Comparison of ENCODE assay signal across 13 cellular contexts in genomic region chr20:25280574-25281535, GRCh38. TPM values are rescaled to one million over a fixed set of nuclear protein-coding genes. Genes with fewer than 3 reads are reported as not detected.
DNase-seq lines count a peak whose midpoint lies in the region; ATAC-seq and TF ChIP-seq lines count a peak whose summit lies in the region.
"Had no signal": no experiment of that assay in that cellular context is flagged by ENCODE, and none has a peak within 500 bp of the region (broad histone marks: within the 10 kb centered on the region; RNA-seq: fewer than 3 reads in every experiment).

No MANE protein-coding gene starts in this region.

- no peak overlapping the region for H3K23ac ChIP-seq in neuronal stem cell (ENCODE audit: low read depth, low read length, poor library complexity)

- H3K27me3 Mint-ChIP-seq in activated naive CD8-positive, alpha-beta T cell treated with anti-CD3 and anti-CD28 coated beads, Interleukin-2, amount 10 ng/mL, durations not matched to agents 7 days and 5 days = no peaks in the 10 kb centered on the region
- no peaks in the 10 kb centered on the region for H3K27me3 Mint-ChIP-seq in activated naive CD8-positive, alpha-beta T cell treated with anti-CD3 and anti-CD28 coated beads, Interleukin-2, amount 50 U/mL, for 24 hours

- H3K4me2 ChIP-seq in neuronal stem cell (ENCODE audit: insufficient read depth, low read length, poor library complexity, severe bottlenecking) = no peak overlapping the region

- H2BK12ac ChIP-seq in neuronal stem cell (ENCODE audit: low read length) = no peak overlapping the region

- no peak overlapping the region for H3K14ac ChIP-seq in neuronal stem cell (ENCODE audit: low read length)

- peaks cover 78 to 100% of the 10 kb centered on the region in 2 donors for H3K36me3 ChIP-seq in neuronal stem cell (replicated peaks in 1 of 2; ENCODE audit: control insufficient read depth in 2 of 2, insufficient read depth in 2 of 2, low read length in 2 of 2)
- H3K36me3 ChIP-seq in uterus = no peaks in the 10 kb centered on the region

- H3K4me1 ChIP-seq in neuronal stem cell (ENCODE audit: control insufficient read depth in 2 of 2, insufficient read depth in 1 of 2, low read depth in 1 of 2, low read length in 2 of 2) (no peaks in the 10 kb centered on the region), uterus (no peaks in the 10 kb centered on the region)
- H3K4me1 ChIP-seq: upper lobe of left lung had no signal

- no peak overlapping the region for H3K4me3 ChIP-seq in neuronal stem cell (ENCODE audit: low read length in 2 of 2)
- H3K4me3 ChIP-seq in uterus = no peak overlapping the region
- H3K4me3 ChIP-seq: upper lobe of left lung had no signal

- no peaks in the 10 kb centered on the region for H3K27me3 ChIP-seq in neuronal stem cell (ENCODE audit: control insufficient read depth in 3 of 3, insufficient read depth in 3 of 3, low read depth in 1 of 3, low read length in 3 of 3)
- H3K27me3 ChIP-seq in uterus = no peaks in the 10 kb centered on the region
- H3K27me3 ChIP-seq: upper lobe of left lung had no signal

- H3K4me3 Mint-ChIP-seq in activated naive CD8-positive, alpha-beta T cell treated with anti-CD3 and anti-CD28 coated beads, Interleukin-2, amount 10 ng/mL, durations not matched to agents 7 days and 5 days = no peak overlapping the region
- H3K4me3 Mint-ChIP-seq in activated naive CD8-positive, alpha-beta T cell treated with anti-CD3 and anti-CD28 coated beads, Interleukin-2, amount 50 U/mL, for 24 hours = no peak overlapping the region
- H3K4me3 Mint-ChIP-seq: nephron progenitor cell had no signal

- no peak overlapping the region for H3K27ac Mint-ChIP-seq in activated naive CD8-positive, alpha-beta T cell treated with anti-CD3 and anti-CD28 coated beads, Interleukin-2, amount 10 ng/mL, durations not matched to agents 7 days and 5 days
- H3K27ac Mint-ChIP-seq in activated naive CD8-positive, alpha-beta T cell treated with anti-CD3 and anti-CD28 coated beads, Interleukin-2, amount 50 U/mL, for 24 hours = no peak overlapping the region
- H3K27ac Mint-ChIP-seq: nephron progenitor cell had no signal

- no peak for ATAC-seq in activated naive CD8-positive, alpha-beta T cell treated with anti-CD3 and anti-CD28 coated beads, Interleukin-2, amount 10 ng/mL, durations not matched to agents 7 days and 5 days (ENCODE audit: low read depth)
- no peak for ATAC-seq in activated naive CD8-positive, alpha-beta T cell treated with anti-CD3 and anti-CD28 coated beads, Interleukin-2, amount 50 U/mL, for 24 hours
- ATAC-seq in HG03025 (IDR thresholded peaks at IDR 0.05; ENCODE audit: low FRiP score, unreplicated experiment) = no peak
- ATAC-seq: activated CD4-positive, CD25-positive, alpha-beta regulatory T cell treated with anti-CD3 and anti-CD28 coated beads, Interleukin-2, amount 50 U/mL, for 24 hours had no signal

- no CpG with 5 or more reads among the region's 33 CpGs for WGBS in neuronal stem cell (ENCODE audit: extremely low coverage in 2 of 2, insufficient read length in 2 of 2, insufficient replicate concordance in 1 of 2), 2 donors

- peak overlapping the region; percentile 48 for H3K18ac ChIP-seq in neuronal stem cell (ENCODE audit: low read length)

- no peak overlapping the region for H2BK120ac ChIP-seq in neuronal stem cell (ENCODE audit: low read depth, low read length)

- H3K4me1 Mint-ChIP-seq in activated naive CD8-positive, alpha-beta T cell treated with anti-CD3 and anti-CD28 coated beads, Interleukin-2, amount 10 ng/mL, durations not matched to agents 7 days and 5 days = no peaks in the 10 kb centered on the region
- H3K4me1 Mint-ChIP-seq in activated naive CD8-positive, alpha-beta T cell treated with anti-CD3 and anti-CD28 coated beads, Interleukin-2, amount 50 U/mL, for 24 hours = no peaks in the 10 kb centered on the region

- no peak for TF ChIP-seq POLR2A in uterus (IDR thresholded peaks at IDR 0.05)

- H2BK15ac ChIP-seq in neuronal stem cell (ENCODE audit: low read length) = no peak overlapping the region

- intact Hi-C loops in uterus (cut with DNase I; ENCODE audit: low total_unique reads) = no loop called here

- DNase-seq in activated naive CD8-positive, alpha-beta T cell treated with anti-CD3 and anti-CD28 coated beads, Interleukin-2, amount 10 ng/mL, durations not matched to agents 7 days and 5 days = peak; percentile 17
- DNase-seq in activated naive CD8-positive, alpha-beta T cell treated with anti-CD3 and anti-CD28 coated beads, Interleukin-2, amount 50 U/mL, for 24 hours = no peak
- DNase-seq in epithelial cell of prostate (ENCODE audit: low read depth, low spot score) (no peak), neuronal stem cell (ENCODE audit: low spot score) (no peak), uterus (peak; percentile 9 to 11), AG08396 (ENCODE audit: low spot score) (no peak), NCI-H1930 (lab: John Stamatoyannopoulos, UW) (no peak)
- DNase-seq: activated T-cell treated with anti-CD3 and anti-CD28 coated beads, Interleukin-2, amount 50 U/mL, for 48 hours; nephron progenitor cell; stimulated activated CD4-positive, alpha-beta T cell treated with anti-CD3 and anti-CD28 coated beads, Interleukin-12 subunit alpha, Interleukin-12 subunit beta, amount 100 ng/mL, for 4 hours had no signal

- POLR2A ChIA-PET in activated naive CD8-positive, alpha-beta T cell treated with anti-CD3 and anti-CD28 coated beads, Interleukin-2, amount 10 ng/mL, durations not matched to agents 7 days and 5 days (lab: Charles Lee) = no interaction called here

- no peak for TF ChIP-seq CTCF in uterus (IDR thresholded peaks at IDR 0.05)

- H3K9me3 Mint-ChIP-seq in activated naive CD8-positive, alpha-beta T cell treated with anti-CD3 and anti-CD28 coated beads, Interleukin-2, amount 10 ng/mL, durations not matched to agents 7 days and 5 days = no peaks in the 10 kb centered on the region
- no peaks in the 10 kb centered on the region for H3K9me3 Mint-ChIP-seq in activated naive CD8-positive, alpha-beta T cell treated with anti-CD3 and anti-CD28 coated beads, Interleukin-2, amount 50 U/mL, for 24 hours
- H3K9me3 Mint-ChIP-seq: nephron progenitor cell had no signal

- H4K91ac ChIP-seq in neuronal stem cell (ENCODE audit: low read depth, low read length, poor library complexity) = no peak overlapping the region

- no peak overlapping the region for H3K9ac ChIP-seq in neuronal stem cell (ENCODE audit: low read depth, low read length, poor library complexity)

- no peak overlapping the region for H2BK5ac ChIP-seq in neuronal stem cell (ENCODE audit: low read length)

- H3K79me1 ChIP-seq in neuronal stem cell (ENCODE audit: low read depth, low read length) = peaks cover 7% of the 10 kb centered on the region

- no peak overlapping the region for H3K4ac ChIP-seq in neuronal stem cell (ENCODE audit: low read length)

- H2AFZ ChIP-seq in neuronal stem cell (ENCODE audit: low read length) = no peak overlapping the region

- peaks cover 4% of the 10 kb centered on the region for H3K36me3 Mint-ChIP-seq in activated naive CD8-positive, alpha-beta T cell treated with anti-CD3 and anti-CD28 coated beads, Interleukin-2, amount 10 ng/mL, durations not matched to agents 7 days and 5 days
- H3K36me3 Mint-ChIP-seq in activated naive CD8-positive, alpha-beta T cell treated with anti-CD3 and anti-CD28 coated beads, Interleukin-2, amount 50 U/mL, for 24 hours (ENCODE audit: low read depth) = peaks cover 10% of the 10 kb centered on the region

- H2AK5ac ChIP-seq in neuronal stem cell (ENCODE audit: low read depth, low read length) = no peak overlapping the region

- no peak overlapping the region for H4K8ac ChIP-seq in neuronal stem cell (ENCODE audit: low read depth, low read length)

- H3K27ac ChIP-seq in epithelial cell of prostate (peak overlapping the region; percentile 58), neuronal stem cell (replicated peaks; ENCODE audit: low read length) (no peak overlapping the region), uterus (no peak overlapping the region)
- H3K27ac ChIP-seq: upper lobe of left lung had no signal

- peaks cover 0 to 4% of the 10 kb centered on the region in 2 donors for H3K9me3 ChIP-seq in neuronal stem cell (replicated peaks in 1 of 2; ENCODE audit: control insufficient read depth in 2 of 2, insufficient read depth in 1 of 2, low read depth in 1 of 2, low read length in 2 of 2)
- H3K9me3 ChIP-seq in uterus = no peaks in the 10 kb centered on the region
- H3K9me3 ChIP-seq: upper lobe of left lung had no signal

RNA-seq across cellular contexts. Expression of gene PYGB, which starts 33.0 kb away (rescaled TPM):
- 10 to 100 TPM; 29.3 to 29.5 TPM for total RNA-seq in activated naive CD8-positive, alpha-beta T cell treated with anti-CD3 and anti-CD28 coated beads, Interleukin-2, amount 10 ng/mL, durations not matched to agents 7 days and 5 days
- polyA plus RNA-seq in neuronal stem cell (2013, experiment 1 of 2) = 31.3 TPM
- 32.4 TPM for polyA plus RNA-seq in neuronal stem cell (2013, experiment 2 of 2)
- 10 to 100 TPM; 26.2 to 87.9 (median 49.8) TPM for total RNA-seq in uterus

Comparison
In these comparisons a context has a peak if more than half of its experiments do, and no peak if none do; other contexts are left out.
1. DNase-seq: peak in activated naive CD8-positive, alpha-beta T cell treated with anti-CD3 and anti-CD28 coated beads, Interleukin-2, amount 10 ng/mL, durations not matched to agents 7 days and 5 days (single experiment) and uterus (2 of 2); none in activated naive CD8-positive, alpha-beta T cell treated with anti-CD3 and anti-CD28 coated beads, Interleukin-2, amount 50 U/mL, for 24 hours (single experiment), epithelial cell of prostate (single experiment), neuronal stem cell (single experiment), AG08396 (single experiment) and NCI-H1930 (0 of 2).